In genomic region chr21:43910460-43910859, GRCh38 we compare ENCODE assay signal across 1 cellular context.
TF ChIP-seq lines count a peak whose summit lies in the region.

No MANE protein-coding gene starts in this region.

TF ChIP-seq in GM12878, 131 proteins besides CTCF, POLR2A, EP300 and RAD21:
- no peak for TF ChIP-seq ZBED1 (IDR thresholded peaks at IDR 0.05; ENCODE audit: borderline replicate concordance)
- TF ChIP-seq CBFB (IDR thresholded peaks at IDR 0.05; ENCODE audit: low read depth): no peak
- no peak for TF ChIP-seq CHD1 (IDR thresholded peaks at IDR 0.05; ENCODE audit: low read depth, low read length)
- TF ChIP-seq YY1 (IDR thresholded peaks at IDR 0.05; ENCODE audit: low read depth, low read length): no peak
- no peak for TF ChIP-seq RBBP5 (conservative IDR thresholded peaks at IDR 0.05)
- no peak for TF ChIP-seq BCL3 (IDR thresholded peaks at IDR 0.05; ENCODE audit: borderline replicate concordance, insufficient read depth, low read depth, low read length, poor library complexity, severe bottlenecking)
- TF ChIP-seq ASH2L (IDR thresholded peaks at IDR 0.05; ENCODE audit: borderline replicate concordance, low read depth): no peak
- no peak for TF ChIP-seq PBX3 (IDR thresholded peaks at IDR 0.05; ENCODE audit: insufficient replicate concordance, low read depth, low read length)
- no peak for TF ChIP-seq FOXK2 (IDR thresholded peaks at IDR 0.05)
- TF ChIP-seq RUNX3 (IDR thresholded peaks at IDR 0.05; ENCODE audit: low read length): no peak
TF ChIP-seq in GM12878: peak in this region for 0.
